Comparison of ENCODE assay signal across 9 cellular contexts in the genomic region with DNA sequence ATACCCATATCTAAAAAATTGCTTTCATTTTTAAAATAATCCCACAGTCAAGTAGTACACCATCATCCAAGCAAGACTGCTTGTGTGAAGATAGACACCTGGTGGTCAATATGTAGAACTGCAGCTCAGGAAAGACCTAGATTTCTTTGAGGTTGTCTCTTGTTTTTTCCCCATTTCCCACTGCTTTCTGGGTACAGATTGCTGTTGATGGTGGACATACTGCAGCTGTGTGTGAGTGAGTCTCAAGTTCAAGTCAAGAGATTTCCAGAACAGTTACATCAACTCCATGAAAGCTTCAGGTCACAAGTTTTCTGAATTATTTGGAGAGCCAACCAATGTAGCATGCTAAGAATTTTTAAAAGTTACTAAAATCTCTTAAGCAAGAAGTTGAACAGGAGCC.
A peak's percentile ranks its signal among the peaks of the same experiment; 100 is the strongest.
DNase-seq lines count a peak whose midpoint lies in the region; ATAC-seq and TF ChIP-seq lines count a peak whose summit lies in the region.
"Had no signal": no experiment of that assay in that cellular context is flagged by ENCODE, and none has a peak within 500 bp of the region (broad histone marks: within the 10 kb centered on the region; RNA-seq: fewer than 3 reads in every experiment).

No MANE protein-coding gene starts in this region.

- H3K36me3 ChIP-seq in endodermal cell (ENCODE audit: control insufficient read depth, insufficient read depth, low read length): no peaks in the 10 kb centered on the region

- H3K27me3 Mint-ChIP-seq in endodermal cell (ENCODE audit: insufficient read depth): no peaks in the 10 kb centered on the region

- DNase-seq in DMS153 (lab: John Stamatoyannopoulos, UW) (peak; percentile 65), KG1 (lab: John Stamatoyannopoulos, UW) (peak; percentile 28), RPMI8226 (peak; percentile 41), endodermal cell (no peak), midbrain (lab: John Stamatoyannopoulos, UW) (peak; percentile 57), GM19238 (ENCODE audit: insufficient read length, low spot score) (no peak)
- DNase-seq in activated naive CD4-positive, alpha-beta T cell (lab: John Stamatoyannopoulos, UW): no peak

- H3K9me3 Mint-ChIP-seq in endodermal cell: no peaks in the 10 kb centered on the region
- H3K9me3 Mint-ChIP-seq: T-helper 1 cell treated with Interleukin-12 subunit alpha and Interleukin-12 subunit beta and Interleukin-4 antibody, amounts not matched to agents 30 μg/mL and 1 μg/mL, for 36 hours had no signal

- H3K36me3 Mint-ChIP-seq in endodermal cell (ENCODE audit: low read depth): peaks cover 2% of the 10 kb centered on the region

- H3K4me1 ChIP-seq in endodermal cell (ENCODE audit: control insufficient read depth, insufficient read depth, low read length): no peaks in the 10 kb centered on the region

- peak; percentile 95 for TF ChIP-seq CTCF in endodermal cell (conservative IDR thresholded peaks at IDR 0.05)

- ATAC-seq in GM21423 (IDR thresholded peaks at IDR 0.05; ENCODE audit: unreplicated experiment): peak; percentile 48

- no peak overlapping the region for H3K27ac ChIP-seq in endodermal cell (ENCODE audit: low read depth, low read length)

- H3K4me1 Mint-ChIP-seq in endodermal cell: peaks cover 31% of the 10 kb centered on the region

- no peak overlapping the region for H3K4me3 Mint-ChIP-seq in endodermal cell
- H3K4me3 Mint-ChIP-seq: T-helper 1 cell treated with Interleukin-12 subunit alpha and Interleukin-12 subunit beta and Interleukin-4 antibody, amounts not matched to agents 30 μg/mL and 1 μg/mL, for 36 hours had no signal

- H3K9me3 ChIP-seq in endodermal cell (ENCODE audit: control insufficient read depth, low read length): no peaks in the 10 kb centered on the region

- H3K27me3 ChIP-seq in endodermal cell (ENCODE audit: control insufficient read depth, insufficient read depth, low read length, poor library complexity, severe bottlenecking): no peaks in the 10 kb centered on the region

- no peak overlapping the region for H3K9ac ChIP-seq in endodermal cell (ENCODE audit: extremely low read depth, low read length, poor library complexity, severe bottlenecking)

- H3K27ac Mint-ChIP-seq in endodermal cell: peak overlapping the region; percentile 2
- H3K27ac Mint-ChIP-seq: T-helper 1 cell treated with Interleukin-12 subunit alpha and Interleukin-12 subunit beta and Interleukin-4 antibody, amounts not matched to agents 30 μg/mL and 1 μg/mL, for 36 hours had no signal

- H3K4me3 ChIP-seq in endodermal cell (ENCODE audit: low read length): no peak overlapping the region

Comparison
In these comparisons a context has a peak if more than half of its experiments do, and no peak if none do; other contexts are left out.
1. DNase-seq: peak in DMS153 (single experiment), KG1 (single experiment), RPMI8226 (single experiment) and midbrain (single experiment); none in endodermal cell (single experiment), activated naive CD4-positive, alpha-beta T cell (0 of 4) and GM19238 (single experiment).